Comparison of ENCODE assay signal across 21 cellular contexts in the genomic region with DNA sequence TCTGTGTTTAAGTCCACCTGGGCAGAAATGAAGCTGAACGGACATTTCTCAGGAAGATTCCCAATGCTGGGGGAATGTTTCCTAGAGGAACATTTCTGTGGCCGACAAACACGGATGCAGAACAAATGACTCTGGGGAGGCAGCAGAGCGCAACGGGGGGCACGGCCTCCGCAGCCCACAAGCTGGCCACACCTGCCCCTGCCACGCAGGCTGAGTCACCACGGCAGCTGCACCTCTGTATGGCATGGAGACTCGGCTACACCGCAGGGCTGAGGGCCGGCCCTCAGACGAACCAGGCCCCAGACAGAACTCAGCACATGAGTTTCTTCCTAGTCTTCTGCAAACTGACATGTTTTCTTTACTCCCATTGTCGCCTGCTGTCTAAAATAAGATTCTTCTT. TPM values are rescaled to one million over a fixed set of nuclear protein-coding genes. Genes with fewer than 3 reads are reported as not detected.
A peak's percentile ranks its signal among the peaks of the same experiment; 100 is the strongest.
DNase-seq lines count a peak whose midpoint lies in the region; ATAC-seq lines count a peak whose summit lies in the region.
"Had no signal": no experiment of that assay in that cellular context is flagged by ENCODE, and none has a peak within 500 bp of the region (broad histone marks: within the 10 kb centered on the region; RNA-seq: fewer than 3 reads in every experiment).

No MANE protein-coding gene starts in this region.

- H3K27ac Mint-ChIP-seq in stimulated activated memory B cell treated with anti-CD40 and anti-IgM and Interleukin-4, amounts not matched to agents 10 μg/mL and 1 μg/mL and 100 μg/mL, for 72 hours, result no peak overlapping the region
- H3K27ac Mint-ChIP-seq: activated CD4-positive, alpha-beta T cell treated with anti-CD3 and anti-CD28 coated beads for 36 hours; HFFc6 had no signal

- peak; percentile 40 for DNase-seq in activated CD8-positive, alpha-beta memory T cell treated with anti-CD3 and anti-CD28 coated beads for 24 hours
- DNase-seq in activated CD8-positive, alpha-beta memory T cell treated with anti-CD3 and anti-CD28 coated beads, Interleukin-2, amount 50 U/mL, for 4 hours, result no peak
- peak; percentile 98 for DNase-seq in SJCRH30
- peak; percentile 67 for DNase-seq in left kidney (ENCODE audit: low read depth, low spot score)
- no peak for DNase-seq in epidermal melanocyte (ENCODE audit: insufficient read length, low spot score)
- no peak for DNase-seq in T-helper 2 cell
- DNase-seq: activated CD4-positive, alpha-beta T cell treated with anti-CD3 and anti-CD28 coated beads for 36 hours; activated naive CD4-positive, alpha-beta T cell; DMS79 treated with DMSO at 0.1 percent for 48 hours; foreskin keratinocyte; HFFc6; lower lobe of right lung; NCI-H1417 treated with DMSO at 0.1 percent for 48 hours; NCI-H446 treated with DMSO at 0.1 percent for 48 hours; stomach; uterus had no signal

- no peaks in the 10 kb centered on the region for H3K27me3 ChIP-seq in SJCRH30
- H3K27me3 ChIP-seq: foreskin keratinocyte, stomach, uterus had no signal

- no peaks in the 10 kb centered on the region for H3K9me3 ChIP-seq in SJCRH30 (replicated peaks)
- H3K9me3 ChIP-seq: lower lobe of right lung, stomach, uterus had no signal

- peak overlapping the region; percentile 99 for H3K27ac ChIP-seq in SJCRH30
- H3K27ac ChIP-seq: foreskin keratinocyte, lower lobe of right lung, stomach, uterus had no signal

- H3K4me1 Mint-ChIP-seq in stimulated activated memory B cell treated with anti-CD40 and anti-IgM and Interleukin-4, amounts not matched to agents 10 μg/mL and 1 μg/mL and 100 μg/mL, for 72 hours, result peaks cover 18% of the 10 kb centered on the region
- H3K4me1 Mint-ChIP-seq: activated CD4-positive, alpha-beta T cell treated with anti-CD3 and anti-CD28 coated beads for 36 hours had no signal

- peak overlapping the region; percentile 40 for H3K4me3 ChIP-seq in SJCRH30
- H3K4me3 ChIP-seq: lower lobe of right lung, stomach, uterus had no signal

- no peaks in the 10 kb centered on the region for H3K27me3 Mint-ChIP-seq in stimulated activated memory B cell treated with anti-CD40 and anti-IgM and Interleukin-4, amounts not matched to agents 10 μg/mL and 1 μg/mL and 100 μg/mL, for 72 hours
- H3K27me3 Mint-ChIP-seq: activated CD4-positive, alpha-beta T cell treated with anti-CD3 and anti-CD28 coated beads for 36 hours; natural killer cell treated with Interleukin-12 subunit alpha and Interleukin-12 subunit beta and Interleukin-15 and Interleukin-18, amount 100 ng/mL, for 72 hours had no signal

- no peaks in the 10 kb centered on the region for H3K9me3 Mint-ChIP-seq in stimulated activated memory B cell treated with anti-CD40 and anti-IgM and Interleukin-4, amounts not matched to agents 10 μg/mL and 1 μg/mL and 100 μg/mL, for 72 hours
- H3K9me3 Mint-ChIP-seq: HFFc6; natural killer cell treated with Interleukin-12 subunit alpha and Interleukin-12 subunit beta and Interleukin-15 and Interleukin-18, amount 100 ng/mL, for 72 hours had no signal

- ATAC-seq in stimulated activated memory B cell treated with anti-CD40 and anti-IgM and Interleukin-4, amounts not matched to agents 10 μg/mL and 1 μg/mL and 100 μg/mL, for 72 hours, result peak; percentile 63
- no peak for ATAC-seq in GM19035 (IDR thresholded peaks at IDR 0.05; ENCODE audit: unreplicated experiment)
- ATAC-seq: activated CD4-positive, alpha-beta T cell treated with anti-CD3 and anti-CD28 coated beads for 36 hours; natural killer cell treated with Interleukin-12 subunit alpha and Interleukin-12 subunit beta and Interleukin-15 and Interleukin-18, amount 100 ng/mL, for 72 hours had no signal

- H3K36me3 Mint-ChIP-seq in stimulated activated memory B cell treated with anti-CD40 and anti-IgM and Interleukin-4, amounts not matched to agents 10 μg/mL and 1 μg/mL and 100 μg/mL, for 72 hours, result peaks cover 25% of the 10 kb centered on the region

- H3K36me3 ChIP-seq in SJCRH30, result peaks cover 16% of the 10 kb centered on the region
- H3K36me3 ChIP-seq: uterus had no signal

- peaks cover 31% of the 10 kb centered on the region for H3K4me1 ChIP-seq in SJCRH30
- H3K4me1 ChIP-seq: foreskin keratinocyte, lower lobe of right lung, uterus had no signal

- no peak overlapping the region for H3K4me3 Mint-ChIP-seq in stimulated activated memory B cell treated with anti-CD40 and anti-IgM and Interleukin-4, amounts not matched to agents 10 μg/mL and 1 μg/mL and 100 μg/mL, for 72 hours
- H3K4me3 Mint-ChIP-seq: activated CD4-positive, alpha-beta T cell treated with anti-CD3 and anti-CD28 coated beads for 36 hours; HFFc6; natural killer cell treated with Interleukin-12 subunit alpha and Interleukin-12 subunit beta and Interleukin-15 and Interleukin-18, amount 100 ng/mL, for 72 hours had no signal

RNA-seq across cellular contexts. Expression of gene PRR18, which starts 10.0 kb away (rescaled TPM):
- 0.33 and 0.47 TPM in 2 replicates for total RNA-seq in SJCRH30 (2014; rRNA removed; shearing (Covaris generic))
- total RNA-seq: foreskin keratinocyte; HFFc6; HT1080; natural killer cell treated with Interleukin-12 subunit alpha and Interleukin-12 subunit beta and Interleukin-15 and Interleukin-18, amount 100 ng/mL, for 72 hours; pulmonary artery endothelial cell; uterus had no signal

RNA-seq across cellular contexts. Expression of gene SFT2D1, which starts 24.1 kb away (rescaled TPM):
- 70.1 and 75.8 TPM in 2 replicates for total RNA-seq in SJCRH30 (2014; rRNA removed; shearing (Covaris generic))

Comparison
In these comparisons a context has a peak if more than half of its experiments do, and no peak if none do; other contexts are left out.
1. DNase-seq: peak in activated CD8-positive, alpha-beta memory T cell treated with anti-CD3 and anti-CD28 coated beads for 24 hours (single experiment), SJCRH30 (2 of 2) and left kidney (single experiment); none in activated CD8-positive, alpha-beta memory T cell treated with anti-CD3 and anti-CD28 coated beads, Interleukin-2, amount 50 U/mL, for 4 hours (single experiment), epidermal melanocyte (single experiment) and T-helper 2 cell (0 of 5).